Comparison of ENCODE assay signal across 11 cellular contexts in genomic region chr6:8888468-8888867, GRCh38.
DNase-seq lines count a peak whose midpoint lies in the region; ATAC-seq and TF ChIP-seq lines count a peak whose summit lies in the region.
"Had no signal": no experiment of that assay in that cellular context is flagged by ENCODE, and none has a peak within 500 bp of the region (broad histone marks: within the 10 kb centered on the region; RNA-seq: fewer than 3 reads in every experiment).

No MANE protein-coding gene starts in this region.

- no peaks in the 10 kb centered on the region for H3K9me3 Mint-ChIP-seq in activated CD4-positive, alpha-beta T cell treated with anti-CD3 and anti-CD28 coated beads, Interleukin-2, amount 10 ng/mL, durations not matched to agents 24 days and 14 days

- no peak overlapping the region for H3K27ac ChIP-seq in HL-60 (replicated peaks)
- no peak overlapping the region for H3K27ac ChIP-seq in VCaP
- no peak overlapping the region for H3K27ac ChIP-seq in lower lobe of right lung
- H3K27ac ChIP-seq in uterus: no peak overlapping the region
- H3K27ac ChIP-seq: esophagus muscularis mucosa had no signal

- intact Hi-C loops in lower lobe of right lung (cut with DNase I) (no loop called here), uterus (cut with DNase I; ENCODE audit: low total_unique reads) (no loop called here)
- intact Hi-C loops in activated CD4-positive, alpha-beta T cell treated with anti-CD3 and anti-CD28 coated beads, Interleukin-2, amount 10 ng/mL, durations not matched to agents 24 days and 14 days (cut with micrococcal nuclease): no loop called here

- H3K36me3 ChIP-seq in lower lobe of right lung (no peaks in the 10 kb centered on the region), uterus (no peaks in the 10 kb centered on the region)
- H3K36me3 ChIP-seq: esophagus muscularis mucosa had no signal

- peak; percentile 51 for TF ChIP-seq CTCF in GM12873 (IDR thresholded peaks at IDR 0.05; ENCODE audit: insufficient read depth, low read depth, low read length, missing control alignments)
- peak; percentile 38 for TF ChIP-seq CTCF in HL-60 (IDR thresholded peaks at IDR 0.05; ENCODE audit: insufficient read depth, low read length)
- TF ChIP-seq CTCF in VCaP (conservative IDR thresholded peaks at IDR 0.05): 0 out of 2 replicates have a peak, but pooled peaks have one; percentile 8
- TF ChIP-seq CTCF in lower lobe of right lung (IDR thresholded peaks at IDR 0.05): peak; percentile 25
- TF ChIP-seq CTCF in uterus (IDR thresholded peaks at IDR 0.05): no peak

- no peak for ATAC-seq in lower lobe of right lung
- ATAC-seq: natural killer cell had no signal

- H3K4me1 ChIP-seq in lower lobe of right lung: no peaks in the 10 kb centered on the region
- H3K4me1 ChIP-seq in uterus: no peaks in the 10 kb centered on the region
- H3K4me1 ChIP-seq: esophagus muscularis mucosa had no signal

- H3K4me1 Mint-ChIP-seq in activated CD4-positive, alpha-beta T cell treated with anti-CD3 and anti-CD28 coated beads, Interleukin-2, amount 10 ng/mL, durations not matched to agents 24 days and 14 days: no peaks in the 10 kb centered on the region
- H3K4me1 Mint-ChIP-seq: natural killer cell had no signal

- no peaks in the 10 kb centered on the region for H3K27me3 ChIP-seq in HL-60 (ENCODE audit: insufficient read depth, poor library complexity, severe bottlenecking)
- no peaks in the 10 kb centered on the region for H3K27me3 ChIP-seq in lower lobe of right lung (ENCODE audit: low read depth)
- H3K27me3 ChIP-seq in uterus: no peaks in the 10 kb centered on the region
- H3K27me3 ChIP-seq: esophagus muscularis mucosa had no signal

- H3K9me3 ChIP-seq in lower lobe of right lung (no peaks in the 10 kb centered on the region), uterus (no peaks in the 10 kb centered on the region)
- H3K9me3 ChIP-seq: esophagus muscularis mucosa had no signal

- H3K4me3 Mint-ChIP-seq in activated CD4-positive, alpha-beta T cell treated with anti-CD3 and anti-CD28 coated beads, Interleukin-2, amount 10 ng/mL, durations not matched to agents 24 days and 14 days: no peak overlapping the region
- H3K4me3 Mint-ChIP-seq: natural killer cell had no signal

- no peak overlapping the region for H3K27ac Mint-ChIP-seq in activated CD4-positive, alpha-beta T cell treated with anti-CD3 and anti-CD28 coated beads, Interleukin-2, amount 10 ng/mL, durations not matched to agents 24 days and 14 days
- H3K27ac Mint-ChIP-seq: natural killer cell had no signal

- H3K27me3 Mint-ChIP-seq in activated CD4-positive, alpha-beta T cell treated with anti-CD3 and anti-CD28 coated beads, Interleukin-2, amount 10 ng/mL, durations not matched to agents 24 days and 14 days: no peaks in the 10 kb centered on the region

- TF ChIP-seq POLR2A in uterus (IDR thresholded peaks at IDR 0.05): no peak

- H3K4me3 ChIP-seq in HL-60 (replicated peaks; ENCODE audit: insufficient read depth, low read length) (no peak overlapping the region), lower lobe of right lung (no peak overlapping the region), uterus (no peak overlapping the region)
- H3K4me3 ChIP-seq: esophagus muscularis mucosa had no signal

- DNase-seq in HL-60 (ENCODE audit: low read depth in 1 of 2, low spot score in 1 of 2): peak; percentile 33 to 37
- no peak for DNase-seq in lower lobe of right lung
- no peak for DNase-seq in uterus
- no peak for DNase-seq in stimulated activated CD4-positive, alpha-beta T cell treated with anti-CD3 and anti-CD28 coated beads, Interleukin-15, amount 100 ng/mL, for 24 hours
- DNase-seq in activated CD4-positive, alpha-beta T cell treated with anti-CD3 and anti-CD28 coated beads, Interleukin-2, amount 10 ng/mL, durations not matched to agents 24 days and 14 days: no peak
- DNase-seq in NCI-H345 treated with DMSO at 0.1 percent for 48 hours (lab: John Stamatoyannopoulos, UW; ENCODE audit: unreplicated experiment): no peak
- DNase-seq: activated T-cell treated with anti-CD3 and anti-CD28 coated beads for 4 hours, natural killer cell had no signal

- H3K36me3 Mint-ChIP-seq in activated CD4-positive, alpha-beta T cell treated with anti-CD3 and anti-CD28 coated beads, Interleukin-2, amount 10 ng/mL, durations not matched to agents 24 days and 14 days (ENCODE audit: low read depth): no peaks in the 10 kb centered on the region
- H3K36me3 Mint-ChIP-seq: natural killer cell had no signal

Comparison
In these comparisons a context has a peak if more than half of its experiments do, and no peak if none do; other contexts are left out.
1. CTCF ChIP-seq: peak in GM12873 (single experiment), HL-60 (single experiment), VCaP (single experiment) and lower lobe of right lung (single experiment); none in uterus (0 of 4).
2. DNase-seq: peak in HL-60 (2 of 2); none in lower lobe of right lung (single experiment), uterus (0 of 2), stimulated activated CD4-positive, alpha-beta T cell treated with anti-CD3 and anti-CD28 coated beads, Interleukin-15, amount 100 ng/mL, for 24 hours (single experiment), activated CD4-positive, alpha-beta T cell treated with anti-CD3 and anti-CD28 coated beads, Interleukin-2, amount 10 ng/mL, durations not matched to agents 24 days and 14 days (single experiment) and NCI-H345 treated with DMSO at 0.1 percent for 48 hours (single experiment).